ENCODE assay signal across 18 cellular contexts in genomic region chr10:57168703-57169240, GRCh38.
A peak's percentile ranks its signal among the peaks of the same experiment; 100 is the strongest.
DNase-seq lines count a peak whose midpoint lies in the region; ATAC-seq, FAIRE-seq and TF ChIP-seq lines count a peak whose summit lies in the region.
"Had no signal": no experiment of that assay in that cellular context is flagged by ENCODE, and none has a peak within 500 bp of the region (broad histone marks: within the 10 kb centered on the region; RNA-seq: fewer than 3 reads in every experiment).

No MANE protein-coding gene starts in this region.

- WGBS in H1 (ENCODE audit: extremely low coverage in 1 of 2, insufficient coverage in 1 of 2, insufficient read length in 1 of 2, insufficient replicate concordance in 2 of 2, low coverage in 1 of 2, low lambda C conversion rate in 2 of 2, missing lambda C conversion rate in 1 of 2), 2 experiments, result 88% methylated on average over 3 of the region's 3 CpGs; no CpG with 5 or more reads in 1 of the 2 experiments
- 59 to 69% (median 61%) methylated on average over 3 of the region's 3 CpGs for WGBS in heart left ventricle, 4 donors

- no peak overlapping the region for H4K5ac ChIP-seq in H1 (ENCODE audit: insufficient read length, low read depth, low read length)

- ATAC-seq in heart left ventricle (no peak), Right ventricle myocardium superior (ENCODE audit: poor library complexity) (no peak)
- no peak for ATAC-seq in activated CD4-positive, alpha-beta T cell treated with anti-CD3 and anti-CD28 coated beads for 36 hours
- ATAC-seq: A549, GM12878, GM23338 had no signal

- H3K23ac ChIP-seq in H1 (ENCODE audit: insufficient read length), result no peak overlapping the region

- H3K4me3 Mint-ChIP-seq in nephron, result no peak overlapping the region
- no peak overlapping the region for H3K4me3 Mint-ChIP-seq in activated CD4-positive, alpha-beta T cell treated with anti-CD3 and anti-CD28 coated beads for 36 hours
- H3K4me3 Mint-ChIP-seq: CD4-positive, alpha-beta memory T cell; GM23338; H9; HFFc6 had no signal

- H3K36me3 Mint-ChIP-seq in nephron (ENCODE audit: low read depth), result peaks cover 4% of the 10 kb centered on the region
- H3K36me3 Mint-ChIP-seq in activated CD4-positive, alpha-beta T cell treated with anti-CD3 and anti-CD28 coated beads for 36 hours (ENCODE audit: low read depth), result no peaks in the 10 kb centered on the region
- H3K36me3 Mint-ChIP-seq: CD4-positive, alpha-beta memory T cell had no signal

- H3K79me1 ChIP-seq in H1 (ENCODE audit: low read depth, low read length), result no peaks in the 10 kb centered on the region

- no peak overlapping the region for H2AK5ac ChIP-seq in H1 (ENCODE audit: low read depth, low read length)

- no peak for TF ChIP-seq CTCF in H1 (IDR thresholded peaks at IDR 0.05; ENCODE audit: control extremely low read depth in 1 of 3, insufficient read depth in 1 of 3, low read depth in 1 of 3, low read length in 3 of 3)
- no peak for TF ChIP-seq CTCF in nephron (IDR thresholded peaks at IDR 0.05; ENCODE audit: unreplicated experiment in 3 of 3)
- TF ChIP-seq CTCF in heart left ventricle (IDR thresholded peaks at IDR 0.05), result no peak

- H3K14ac ChIP-seq in H1 (ENCODE audit: insufficient read length), result no peak overlapping the region

- DNase-seq in HAP-1 (ENCODE audit: low spot score in 2 of 2) (peak; percentile 7 to 88), NCI-H460 (ENCODE audit: extremely low read depth, low read depth) (peak; percentile 15), H1 (ENCODE audit: low read depth in 1 of 2, low spot score in 2 of 2) (no peak), heart left ventricle (no peak), Right ventricle myocardium superior (no peak)
- DNase-seq in stimulated activated naive CD4-positive, alpha-beta T cell treated with Interleukin-2 at 50 U/mL for 16 hours (lab: John Stamatoyannopoulos, UW), result no peak
- no peak for DNase-seq in activated CD4-positive, alpha-beta T cell treated with anti-CD3 and anti-CD28 coated beads for 36 hours
- DNase-seq: BE2C; CD4-positive, alpha-beta memory T cell; DMS79; H9; HFFc6 had no signal

- H3K9me3 ChIP-seq in HAP-1 (no peaks in the 10 kb centered on the region; the same call in none of the 2 replicates), H1 (ENCODE audit: insufficient read depth in 2 of 2, low read depth in 1 of 2, low read length in 1 of 2) (no peaks in the 10 kb centered on the region), heart left ventricle (no peaks in the 10 kb centered on the region)
- H3K9me3 ChIP-seq: A549, BE2C had no signal

- in situ Hi-C loops in HAP-1 (cut with MboI; ENCODE audit: low sequenced_read_pairs), result no loop called here

- H3K4me3 ChIP-seq in HAP-1, result no peak overlapping the region
- H3K4me3 ChIP-seq in H1 (ENCODE audit: extremely low read depth in 1 of 4, insufficient read depth in 2 of 4, low read depth in 3 of 4, low read length in 4 of 4), result no peak overlapping the region
- no peak overlapping the region for H3K4me3 ChIP-seq in heart left ventricle
- H3K4me3 ChIP-seq: A549, GM12878, GM23338 had no signal

- CTCF ChIA-PET in H1 (lab: Charles Lee; ENCODE audit: partially characterized antibody), result interaction anchor here (0.7 kb wide), 1 partner anchor 16 kb away, joined by 3 read pairs; no protein-coding TSS in a partner anchor
- CTCF ChIA-PET in activated CD4-positive, alpha-beta T cell treated with anti-CD3 and anti-CD28 coated beads for 36 hours (lab: Charles Lee), result no interaction called here

- H3K4me1 ChIP-seq in HAP-1 (peaks cover 30% of the 10 kb centered on the region), H1 (replicated peaks in 1 of 4; ENCODE audit: control insufficient read depth in 3 of 4, insufficient read depth in 4 of 4, low read length in 3 of 4) (peaks cover 0 to 4% (median 0%) of the 10 kb centered on the region in 4 experiments; a peak in 2 of 7 replicates), heart left ventricle (no peaks in the 10 kb centered on the region)
- H3K4me1 ChIP-seq: A549, BE2C had no signal

- H2BK20ac ChIP-seq in H1 (ENCODE audit: low read length), result no peak overlapping the region

- POLR2A ChIA-PET in H1 (lab: Charles Lee; ENCODE audit: partially characterized antibody), result no interaction called here
- POLR2A ChIA-PET in activated CD4-positive, alpha-beta T cell treated with anti-CD3 and anti-CD28 coated beads for 36 hours (lab: Charles Lee), result no interaction called here

- no peak overlapping the region for H3K4me2 ChIP-seq in H1 (ENCODE audit: insufficient read depth in 1 of 2, low read depth in 2 of 2, low read length in 2 of 2)
- H3K4me2 ChIP-seq: A549 had no signal

- H2BK12ac ChIP-seq in H1 (ENCODE audit: low read depth, low read length), result no peak overlapping the region

- no peak for TF ChIP-seq EP300 in H1 (IDR thresholded peaks at IDR 0.05; ENCODE audit: borderline replicate concordance in 1 of 2, low read depth in 2 of 2, low read length in 2 of 2)

- no peaks in the 10 kb centered on the region for H3K23me2 ChIP-seq in H1 (ENCODE audit: low read depth, low read length)

- no peak overlapping the region for H3K4ac ChIP-seq in H1 (replicated peaks; ENCODE audit: insufficient read length, low read depth, low read length)

- H3K79me2 ChIP-seq in H1 (ENCODE audit: control insufficient read depth in 1 of 2, insufficient read depth in 2 of 2, low read length in 2 of 2), result peaks cover 0 to 3% of the 10 kb centered on the region in 2 experiments; a peak in 1 of 4 replicates

- peak; percentile 13 for FAIRE-seq in H1 (lab: Jason Lieb, UNC)
- FAIRE-seq: A549, GM12878, GM18507 had no signal

- no peak overlapping the region for H3K56ac ChIP-seq in H1 (replicated peaks; ENCODE audit: insufficient read length, low read depth, low read length)

- no peaks in the 10 kb centered on the region for H4K20me1 ChIP-seq in H1 (replicated peaks in 1 of 2; ENCODE audit: control insufficient read depth in 1 of 2, insufficient read depth in 2 of 2, low read length in 2 of 2)

- H3K27me3 Mint-ChIP-seq in nephron (ENCODE audit: low read depth), result no peaks in the 10 kb centered on the region
- H3K27me3 Mint-ChIP-seq in activated CD4-positive, alpha-beta T cell treated with anti-CD3 and anti-CD28 coated beads for 36 hours, result no peaks in the 10 kb centered on the region
- H3K27me3 Mint-ChIP-seq: CD4-positive, alpha-beta memory T cell had no signal

- H3K27ac ChIP-seq in H1 (ENCODE audit: low read depth, low read length) (no peak overlapping the region), heart left ventricle (no peak overlapping the region)
- H3K27ac ChIP-seq: A549, C4-2B had no signal

- peak overlapping the region; percentile 20 to 70 (median 66) for H3K27ac Mint-ChIP-seq in nephron
- no peak overlapping the region for H3K27ac Mint-ChIP-seq in activated CD4-positive, alpha-beta T cell treated with anti-CD3 and anti-CD28 coated beads for 36 hours
- H3K27ac Mint-ChIP-seq: CD4-positive, alpha-beta memory T cell; GM23338; H9; HFFc6 had no signal

- TF ChIP-seq POLR2A in H1 (IDR thresholded peaks at IDR 0.05; ENCODE audit: control extremely low read depth in 1 of 2, low read depth in 2 of 2, low read length in 2 of 2) (no peak), heart left ventricle (IDR thresholded peaks at IDR 0.05) (no peak)

- TF ChIP-seq RAD21 in H1 (IDR thresholded peaks at IDR 0.05 in 1 of 2, conservative IDR thresholded peaks at IDR 0.05 in 1 of 2; ENCODE audit: low read depth in 2 of 2, low read length in 2 of 2), result no peak

- peaks cover 14% of the 10 kb centered on the region for H3K4me1 Mint-ChIP-seq in nephron
- H3K4me1 Mint-ChIP-seq in activated CD4-positive, alpha-beta T cell treated with anti-CD3 and anti-CD28 coated beads for 36 hours, result no peaks in the 10 kb centered on the region
- H3K4me1 Mint-ChIP-seq: CD4-positive, alpha-beta memory T cell had no signal

- H2BK15ac ChIP-seq in H1 (ENCODE audit: low read length), result no peak overlapping the region

- no peak overlapping the region for H2AFZ ChIP-seq in H1 (ENCODE audit: low read length)
- H2AFZ ChIP-seq: GM23338 had no signal

- H3K36me3 ChIP-seq in HAP-1 (replicated peaks), result no peaks in the 10 kb centered on the region
- no peaks in the 10 kb centered on the region for H3K36me3 ChIP-seq in H1 (ENCODE audit: control insufficient read depth in 2 of 4, insufficient read depth in 4 of 4, low read length in 3 of 4)
- no peaks in the 10 kb centered on the region for H3K36me3 ChIP-seq in heart left ventricle
- H3K36me3 ChIP-seq: BE2C had no signal

- H3K9ac ChIP-seq in H1 (replicated peaks in 1 of 4; ENCODE audit: extremely low read depth in 1 of 4, low read depth in 3 of 4, low read length in 3 of 4), result no peak overlapping the region

- H2BK5ac ChIP-seq in H1 (ENCODE audit: low read depth, low read length), result no peak overlapping the region

- no peak overlapping the region for H4K8ac ChIP-seq in H1 (ENCODE audit: extremely low read depth, insufficient read depth, low read length)

- H2BK120ac ChIP-seq in H1 (replicated peaks; ENCODE audit: low read depth, low read length), result no peak overlapping the region

- H3K27me3 ChIP-seq in HAP-1 (ENCODE audit: low read depth), result no peaks in the 10 kb centered on the region
- no peaks in the 10 kb centered on the region for H3K27me3 ChIP-seq in H1 (replicated peaks in 1 of 4; ENCODE audit: control insufficient read depth in 3 of 4, extremely low read depth in 1 of 4, insufficient read depth in 3 of 4, low read length in 3 of 4)
- no peaks in the 10 kb centered on the region for H3K27me3 ChIP-seq in heart left ventricle
- H3K27me3 ChIP-seq: BE2C had no signal

- no peak overlapping the region for H3K18ac ChIP-seq in H1 (ENCODE audit: extremely low read depth, low read length)

- H3K9me3 Mint-ChIP-seq in nephron, result peaks cover 8% of the 10 kb centered on the region
- peaks cover 7% of the 10 kb centered on the region for H3K9me3 Mint-ChIP-seq in activated CD4-positive, alpha-beta T cell treated with anti-CD3 and anti-CD28 coated beads for 36 hours (ENCODE audit: low read depth)

- no peak overlapping the region for H4K91ac ChIP-seq in H1 (replicated peaks; ENCODE audit: insufficient read length, low read length)

- intact Hi-C loops in heart left ventricle (cut with DNase I), result no loop called here
- intact Hi-C loops in Right ventricle myocardium superior (cut with DNase I), result no loop called here
- intact Hi-C loops in activated CD4-positive, alpha-beta T cell treated with anti-CD3 and anti-CD28 coated beads for 36 hours (cut with DNase I, micrococcal nuclease), result no loop called here

TF ChIP-seq in H1, 55 proteins besides CTCF, POLR2A, EP300 and RAD21:
- no peak for TF ChIP-seq CTBP2 (IDR thresholded peaks at IDR 0.05; ENCODE audit: borderline replicate concordance, insufficient read depth, insufficient read length, low read length)
- TF ChIP-seq CHD1 (IDR thresholded peaks at IDR 0.05; ENCODE audit: low read depth, low read length), result no peak

Comparison
In these comparisons a context has a peak if more than half of its experiments do, and no peak if none do; other contexts are left out.
1. DNase-seq: peak in HAP-1 (2 of 2) and NCI-H460 (single experiment); none in H1 (0 of 2), heart left ventricle (0 of 5), Right ventricle myocardium superior (single experiment), stimulated activated naive CD4-positive, alpha-beta T cell treated with Interleukin-2 at 50 U/mL for 16 hours (single experiment) and activated CD4-positive, alpha-beta T cell treated with anti-CD3 and anti-CD28 coated beads for 36 hours (single experiment).